20 cellular contexts compared by ENCODE assay signal in the genomic region with DNA sequence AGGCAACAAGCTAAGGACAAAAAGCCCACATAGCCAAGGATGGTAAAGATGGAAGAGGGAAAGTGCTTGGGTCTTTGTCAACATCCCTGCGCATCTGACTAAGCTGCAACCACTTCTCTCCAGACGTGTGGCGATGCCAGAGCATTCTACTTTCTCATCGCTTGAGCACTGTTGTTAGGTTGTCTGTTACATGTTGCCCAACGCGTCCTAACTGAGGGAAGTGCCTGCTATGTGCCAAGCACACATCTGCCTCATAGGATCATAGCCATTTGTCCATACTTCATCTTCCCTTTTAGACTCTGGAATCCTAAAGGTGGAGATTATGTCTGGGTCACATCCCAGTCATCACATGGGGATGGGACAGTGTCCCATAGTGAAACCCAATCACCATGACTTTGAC.
"Had no signal": no experiment of that assay in that cellular context is flagged by ENCODE, and none has a peak within 500 bp of the region (broad histone marks: within the 10 kb centered on the region; RNA-seq: fewer than 3 reads in every experiment).

No MANE protein-coding gene starts in this region.

- H3K9me3 ChIP-seq: MG63 had no signal

- H3K27me3 ChIP-seq: MG63 had no signal

- H3K36me3 ChIP-seq: MG63 had no signal

- ATAC-seq: HepG2, SK-N-SH treated with all-trans-retinoic acid at 6 μM for 48 hours had no signal

- FAIRE-seq: HepG2, RCC 7860 had no signal

- H3K4me3 ChIP-seq: MG63 had no signal

- DNase-seq: IMR-90, Karpas-422, KG1, MG63, NCI-H1092, NCI-H1436, NCI-H187, NCI-H2029, NCI-H2081 treated with DMSO at 0.1 percent for 48 hours, NCI-H2171, NCI-H226, NCI-H446, NCI-H510A, NCI-H524 treated with DMSO at 0.1 percent for 48 hours, NCI-H774, RPMI8226, SHP77 had no signal
